In genomic region chr16:20674684-20675487, GRCh38 we compare ENCODE assay signal across 1 cellular context.
TF ChIP-seq lines count a peak whose summit lies in the region.

No MANE protein-coding gene starts in this region.

TF ChIP-seq in HepG2, 621 proteins besides CTCF, POLR2A, EP300 and RAD21 (continued from another document and continues in another):
- TF ChIP-seq NCOA2 (CRISPR knock-in tag; IDR thresholded peaks at IDR 0.05) (no peak), RNF2 (conservative IDR thresholded peaks at IDR 0.05; ENCODE audit: low read depth) (no peak), ZNF350 (CRISPR knock-in tag; IDR thresholded peaks at IDR 0.05; ENCODE audit: borderline replicate concordance, low read depth) (peak; percentile 71; the same call in 1 of the 2 replicates), RARA (CRISPR knock-in tag; IDR thresholded peaks at IDR 0.05) (no peak), ZNF784 (CRISPR knock-in tag; IDR thresholded peaks at IDR 0.05; ENCODE audit: borderline replicate concordance) (no peak), MAF1 (CRISPR knock-in tag; IDR thresholded peaks at IDR 0.05; ENCODE audit: borderline replicate concordance) (0 out of 2 replicates have a peak, but pooled peaks have one; percentile 1), ZNF703 (CRISPR knock-in tag; IDR thresholded peaks at IDR 0.05; ENCODE audit: borderline replicate concordance) (no peak), ZNF205 (CRISPR knock-in tag; IDR thresholded peaks at IDR 0.05) (no peak), ZFP36L1 (CRISPR knock-in tag; IDR thresholded peaks at IDR 0.05) (peak; percentile 82), ARNTL (CRISPR knock-in tag; IDR thresholded peaks at IDR 0.05) (peak; percentile 9; the same call in 1 of the 2 replicates), IRX3 (CRISPR knock-in tag; IDR thresholded peaks at IDR 0.05; ENCODE audit: borderline replicate concordance, low read depth) (no peak; the same call in 1 of the 2 replicates), ZNF263 (CRISPR knock-in tag; IDR thresholded peaks at IDR 0.05) (peak; percentile 74), IKZF4 (CRISPR knock-in tag; IDR thresholded peaks at IDR 0.05; ENCODE audit: borderline replicate concordance, low read depth, not compliant biosample characterization) (no peak), PATZ1 (CRISPR knock-in tag; IDR thresholded peaks at IDR 0.05) (peak; percentile 16; the same call in 1 of the 2 replicates), HCFC1 (IDR thresholded peaks at IDR 0.05; ENCODE audit: low read depth, low read length) (no peak), ZNF552 (CRISPR knock-in tag; IDR thresholded peaks at IDR 0.05; ENCODE audit: borderline replicate concordance) (0 out of 2 replicates have a peak, but pooled peaks have one; percentile 11), KMT2B (CRISPR knock-in tag; IDR thresholded peaks at IDR 0.05) (peak; percentile 13; the same call in 1 of the 2 replicates), THAP8 (CRISPR knock-in tag; IDR thresholded peaks at IDR 0.05; ENCODE audit: borderline replicate concordance) (no peak), NKX3-1 (CRISPR knock-in tag; IDR thresholded peaks at IDR 0.05) (no peak), TFE3 (CRISPR knock-in tag; IDR thresholded peaks at IDR 0.05) (peak; percentile 30; the same call in 1 of the 2 replicates), ZNF776 (CRISPR knock-in tag; IDR thresholded peaks at IDR 0.05) (no peak; the same call in 1 of the 2 replicates), ZFY (CRISPR knock-in tag; IDR thresholded peaks at IDR 0.05) (no peak; the same call in 1 of the 2 replicates), TBP (CRISPR knock-in tag; IDR thresholded peaks at IDR 0.05) (no peak), JUNB (CRISPR knock-in tag; IDR thresholded peaks at IDR 0.05; ENCODE audit: borderline replicate concordance) (no peak), REST (IDR thresholded peaks at IDR 0.05; ENCODE audit: borderline replicate concordance in 1 of 2, low read depth in 1 of 2, low read length in 2 of 2) (no peak), ZNF678 (CRISPR knock-in tag; IDR thresholded peaks at IDR 0.05) (no peak)
- TF ChIP-seq, protein P1, sequence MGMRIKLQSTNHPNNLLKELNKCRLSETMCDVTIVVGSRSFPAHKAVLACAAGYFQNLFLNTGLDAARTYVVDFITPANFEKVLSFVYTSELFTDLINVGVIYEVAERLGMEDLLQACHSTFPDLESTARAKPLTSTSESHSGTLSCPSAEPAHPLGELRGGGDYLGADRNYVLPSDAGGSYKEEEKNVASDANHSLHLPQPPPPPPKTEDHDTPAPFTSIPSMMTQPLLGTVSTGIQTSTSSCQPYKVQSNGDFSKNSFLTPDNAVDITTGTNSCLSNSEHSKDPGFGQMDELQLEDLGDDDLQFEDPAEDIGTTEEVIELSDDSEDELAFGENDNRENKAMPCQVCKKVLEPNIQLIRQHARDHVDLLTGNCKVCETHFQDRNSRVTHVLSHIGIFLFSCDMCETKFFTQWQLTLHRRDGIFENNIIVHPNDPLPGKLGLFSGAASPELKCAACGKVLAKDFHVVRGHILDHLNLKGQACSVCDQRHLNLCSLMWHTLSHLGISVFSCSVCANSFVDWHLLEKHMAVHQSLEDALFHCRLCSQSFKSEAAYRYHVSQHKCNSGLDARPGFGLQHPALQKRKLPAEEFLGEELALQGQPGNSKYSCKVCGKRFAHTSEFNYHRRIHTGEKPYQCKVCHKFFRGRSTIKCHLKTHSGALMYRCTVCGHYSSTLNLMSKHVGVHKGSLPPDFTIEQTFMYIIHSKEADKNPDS (CRISPR knock-in tag; IDR thresholded peaks at IDR 0.05): 0 out of 2 replicates have a peak, but pooled peaks have one; percentile 43
- TF ChIP-seq, protein P2, sequence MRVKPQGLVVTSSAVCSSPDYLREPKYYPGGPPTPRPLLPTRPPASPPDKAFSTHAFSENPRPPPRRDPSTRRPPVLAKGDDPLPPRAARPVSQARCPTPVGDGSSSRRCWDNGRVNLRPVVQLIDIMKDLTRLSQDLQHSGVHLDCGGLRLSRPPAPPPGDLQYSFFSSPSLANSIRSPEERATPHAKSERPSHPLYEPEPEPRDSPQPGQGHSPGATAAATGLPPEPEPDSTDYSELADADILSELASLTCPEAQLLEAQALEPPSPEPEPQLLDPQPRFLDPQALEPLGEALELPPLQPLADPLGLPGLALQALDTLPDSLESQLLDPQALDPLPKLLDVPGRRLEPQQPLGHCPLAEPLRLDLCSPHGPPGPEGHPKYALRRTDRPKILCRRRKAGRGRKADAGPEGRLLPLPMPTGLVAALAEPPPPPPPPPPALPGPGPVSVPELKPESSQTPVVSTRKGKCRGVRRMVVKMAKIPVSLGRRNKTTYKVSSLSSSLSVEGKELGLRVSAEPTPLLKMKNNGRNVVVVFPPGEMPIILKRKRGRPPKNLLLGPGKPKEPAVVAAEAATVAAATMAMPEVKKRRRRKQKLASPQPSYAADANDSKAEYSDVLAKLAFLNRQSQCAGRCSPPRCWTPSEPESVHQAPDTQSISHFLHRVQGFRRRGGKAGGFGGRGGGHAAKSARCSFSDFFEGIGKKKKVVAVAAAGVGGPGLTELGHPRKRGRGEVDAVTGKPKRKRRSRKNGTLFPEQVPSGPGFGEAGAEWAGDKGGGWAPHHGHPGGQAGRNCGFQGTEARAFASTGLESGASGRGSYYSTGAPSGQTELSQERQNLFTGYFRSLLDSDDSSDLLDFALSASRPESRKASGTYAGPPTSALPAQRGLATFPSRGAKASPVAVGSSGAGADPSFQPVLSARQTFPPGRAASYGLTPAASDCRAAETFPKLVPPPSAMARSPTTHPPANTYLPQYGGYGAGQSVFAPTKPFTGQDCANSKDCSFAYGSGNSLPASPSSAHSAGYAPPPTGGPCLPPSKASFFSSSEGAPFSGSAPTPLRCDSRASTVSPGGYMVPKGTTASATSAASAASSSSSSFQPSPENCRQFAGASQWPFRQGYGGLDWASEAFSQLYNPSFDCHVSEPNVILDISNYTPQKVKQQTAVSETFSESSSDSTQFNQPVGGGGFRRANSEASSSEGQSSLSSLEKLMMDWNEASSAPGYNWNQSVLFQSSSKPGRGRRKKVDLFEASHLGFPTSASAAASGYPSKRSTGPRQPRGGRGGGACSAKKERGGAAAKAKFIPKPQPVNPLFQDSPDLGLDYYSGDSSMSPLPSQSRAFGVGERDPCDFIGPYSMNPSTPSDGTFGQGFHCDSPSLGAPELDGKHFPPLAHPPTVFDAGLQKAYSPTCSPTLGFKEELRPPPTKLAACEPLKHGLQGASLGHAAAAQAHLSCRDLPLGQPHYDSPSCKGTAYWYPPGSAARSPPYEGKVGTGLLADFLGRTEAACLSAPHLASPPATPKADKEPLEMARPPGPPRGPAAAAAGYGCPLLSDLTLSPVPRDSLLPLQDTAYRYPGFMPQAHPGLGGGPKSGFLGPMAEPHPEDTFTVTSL (CRISPR knock-in tag; IDR thresholded peaks at IDR 0.05; ENCODE audit: borderline replicate concordance): no peak
- TF ChIP-seq, protein P3, sequence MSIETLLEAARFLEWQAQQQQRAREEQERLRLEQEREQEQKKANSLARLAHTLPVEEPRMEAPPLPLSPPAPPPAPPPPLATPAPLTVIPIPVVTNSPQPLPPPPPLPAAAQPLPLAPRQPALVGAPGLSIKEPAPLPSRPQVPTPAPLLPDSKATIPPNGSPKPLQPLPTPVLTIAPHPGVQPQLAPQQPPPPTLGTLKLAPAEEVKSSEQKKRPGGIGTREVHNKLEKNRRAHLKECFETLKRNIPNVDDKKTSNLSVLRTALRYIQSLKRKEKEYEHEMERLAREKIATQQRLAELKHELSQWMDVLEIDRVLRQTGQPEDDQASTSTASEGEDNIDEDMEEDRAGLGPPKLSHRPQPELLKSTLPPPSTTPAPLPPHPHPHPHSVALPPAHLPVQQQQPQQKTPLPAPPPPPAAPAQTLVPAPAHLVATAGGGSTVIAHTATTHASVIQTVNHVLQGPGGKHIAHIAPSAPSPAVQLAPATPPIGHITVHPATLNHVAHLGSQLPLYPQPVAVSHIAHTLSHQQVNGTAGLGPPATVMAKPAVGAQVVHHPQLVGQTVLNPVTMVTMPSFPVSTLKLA (IDR thresholded peaks at IDR 0.05): no peak
- TF ChIP-seq, protein P4, sequence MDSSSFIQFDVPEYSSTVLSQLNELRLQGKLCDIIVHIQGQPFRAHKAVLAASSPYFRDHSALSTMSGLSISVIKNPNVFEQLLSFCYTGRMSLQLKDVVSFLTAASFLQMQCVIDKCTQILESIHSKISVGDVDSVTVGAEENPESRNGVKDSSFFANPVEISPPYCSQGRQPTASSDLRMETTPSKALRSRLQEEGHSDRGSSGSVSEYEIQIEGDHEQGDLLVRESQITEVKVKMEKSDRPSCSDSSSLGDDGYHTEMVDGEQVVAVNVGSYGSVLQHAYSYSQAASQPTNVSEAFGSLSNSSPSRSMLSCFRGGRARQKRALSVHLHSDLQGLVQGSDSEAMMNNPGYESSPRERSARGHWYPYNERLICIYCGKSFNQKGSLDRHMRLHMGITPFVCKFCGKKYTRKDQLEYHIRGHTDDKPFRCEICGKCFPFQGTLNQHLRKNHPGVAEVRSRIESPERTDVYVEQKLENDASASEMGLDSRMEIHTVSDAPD (CRISPR knock-in tag; IDR thresholded peaks at IDR 0.05): peak; percentile 70
- TF ChIP-seq, protein P5, sequence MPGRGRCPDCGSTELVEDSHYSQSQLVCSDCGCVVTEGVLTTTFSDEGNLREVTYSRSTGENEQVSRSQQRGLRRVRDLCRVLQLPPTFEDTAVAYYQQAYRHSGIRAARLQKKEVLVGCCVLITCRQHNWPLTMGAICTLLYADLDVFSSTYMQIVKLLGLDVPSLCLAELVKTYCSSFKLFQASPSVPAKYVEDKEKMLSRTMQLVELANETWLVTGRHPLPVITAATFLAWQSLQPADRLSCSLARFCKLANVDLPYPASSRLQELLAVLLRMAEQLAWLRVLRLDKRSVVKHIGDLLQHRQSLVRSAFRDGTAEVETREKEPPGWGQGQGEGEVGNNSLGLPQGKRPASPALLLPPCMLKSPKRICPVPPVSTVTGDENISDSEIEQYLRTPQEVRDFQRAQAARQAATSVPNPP (CRISPR knock-in tag; IDR thresholded peaks at IDR 0.05): peak; percentile 79; the same call in 1 of the 2 replicates
